1 cellular context compared by ENCODE assay signal in genomic region chr13:27450921-27451461, GRCh38.
TF ChIP-seq lines count a peak whose summit lies in the region.

No MANE protein-coding gene starts in this region.

TF ChIP-seq in A549, 52 proteins besides CTCF, POLR2A, EP300 and RAD21 (continued from another document):
- no peak for TF ChIP-seq REST (IDR thresholded peaks at IDR 0.05)
- no peak for TF ChIP-seq PBX3 (IDR thresholded peaks at IDR 0.05)
- TF ChIP-seq NR3C1 (IDR thresholded peaks at IDR 0.05): no peak
